18 cellular contexts compared by ENCODE assay signal in the genomic region with DNA sequence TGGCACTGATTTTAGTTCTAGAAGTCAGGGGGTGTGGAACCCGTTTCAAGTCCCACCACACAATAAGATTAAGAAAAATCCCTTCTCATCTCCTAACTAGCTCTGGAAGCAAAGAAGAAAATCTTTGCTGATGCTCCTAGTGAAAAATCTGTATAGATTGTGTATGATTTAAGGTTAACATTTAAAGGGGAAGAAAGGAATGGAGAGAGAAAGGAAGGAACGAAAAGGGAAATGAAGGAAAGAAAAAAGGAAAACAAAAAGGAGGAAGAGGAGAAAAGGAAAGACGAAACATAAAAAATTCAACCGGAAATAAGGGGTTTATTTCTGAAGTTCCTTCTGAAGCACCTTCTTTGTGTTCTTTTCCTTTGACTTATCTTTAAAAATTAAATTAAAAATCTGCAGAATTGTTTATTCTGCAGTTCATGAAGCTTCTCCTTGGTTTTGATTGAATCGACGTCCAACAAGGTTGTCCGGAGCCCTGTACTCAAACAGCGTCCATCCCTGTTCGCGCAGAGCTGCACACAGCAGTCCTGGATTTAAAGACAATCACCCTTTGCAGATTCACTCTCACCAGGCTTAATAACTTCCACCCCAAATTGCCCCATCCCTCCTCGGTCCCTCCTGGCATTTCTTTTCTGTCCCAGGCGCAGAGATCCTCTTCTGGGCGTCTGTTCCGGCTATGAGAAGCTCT. TPM values are rescaled to one million over a fixed set of nuclear protein-coding genes. Genes with fewer than 3 reads are reported as not detected.
DNase-seq lines count a peak whose midpoint lies in the region; ATAC-seq, FAIRE-seq and TF ChIP-seq lines count a peak whose summit lies in the region.
"Had no signal": no experiment of that assay in that cellular context is flagged by ENCODE, and none has a peak within 500 bp of the region (broad histone marks: within the 10 kb centered on the region; RNA-seq: fewer than 3 reads in every experiment).

No MANE protein-coding gene starts in this region.

- no peak for FAIRE-seq in keratinocyte (lab: Jason Lieb, UNC)

- CTCF ChIA-PET in PC-3 (lab: Charles Lee): interaction anchor here (0.6 kb wide), 1 partner anchor 1202 kb away, joined by 3 read pairs; no protein-coding TSS in a partner anchor
- CTCF ChIA-PET in WTC11 (lab: Charles Lee): interaction anchor here (0.7 kb wide), 1 partner anchor 533 kb away, joined by 4 read pairs; no protein-coding TSS in a partner anchor

- no peaks in the 10 kb centered on the region for H3K36me3 Mint-ChIP-seq in WTC11

- H3K9me3 ChIP-seq in PC-3 (ENCODE audit: low read length) (no peaks in the 10 kb centered on the region), keratinocyte (ENCODE audit: control insufficient read depth, low read depth, low read length) (no peaks in the 10 kb centered on the region)

- H3K36me3 ChIP-seq in PC-3 (ENCODE audit: low read depth, low read length) (no peaks in the 10 kb centered on the region), keratinocyte (ENCODE audit: control insufficient read depth in 2 of 2, extremely low read depth in 1 of 2, insufficient read depth in 2 of 2, low read length in 2 of 2) (no peaks in the 10 kb centered on the region)
- H3K36me3 ChIP-seq: BLaER1 treated with 17β-estradiol and CSF1 and Interleukin-3, amounts not matched to agents 10 nM and 100 nM had no signal

- peaks cover 45% of the 10 kb centered on the region for H3K4me1 Mint-ChIP-seq in WTC11

- POLR2A ChIA-PET in PC-3 (lab: Charles Lee; ENCODE audit: unreplicated experiment) (no interaction called here), WTC11 (lab: Charles Lee) (no interaction called here)

- H3K27me3 ChIP-seq in PC-3 (ENCODE audit: low read length): peaks cover 23% of the 10 kb centered on the region
- peaks cover 14% of the 10 kb centered on the region for H3K27me3 ChIP-seq in keratinocyte (ENCODE audit: control insufficient read depth, extremely low read depth, insufficient read depth, low read length)

- H3K79me2 ChIP-seq in PC-3 (ENCODE audit: low read length) (no peaks in the 10 kb centered on the region), keratinocyte (ENCODE audit: control insufficient read depth, insufficient read depth, low read length) (no peaks in the 10 kb centered on the region)

- no peak overlapping the region for H3K27ac Mint-ChIP-seq in WTC11

- no peak overlapping the region for H3K4me3 ChIP-seq in PC-3 (ENCODE audit: low read length)
- H3K4me3 ChIP-seq in keratinocyte (ENCODE audit: control insufficient read depth in 2 of 3, extremely low read depth in 1 of 3, insufficient read depth in 2 of 3, low read depth in 1 of 3, low read length in 3 of 3): peak overlapping the region in 1 of 3 experiments; percentile 16
- no peak overlapping the region for H3K4me3 ChIP-seq in skin epidermis
- H3K4me3 ChIP-seq: BLaER1 treated with 17β-estradiol and CSF1 and Interleukin-3, amounts not matched to agents 10 nM and 100 nM had no signal

- DNase-seq in PC-3: no peak
- no peak for DNase-seq in WTC11 (ENCODE audit: low spot score)
- no peak for DNase-seq in keratinocyte (ENCODE audit: low read depth, low spot score)
- DNase-seq in HUDEP-2 (lab: John Stamatoyannopoulos, UW; ENCODE audit: unreplicated experiment in 76 of 76): no peak
- DNase-seq in D341Med (ENCODE audit: low spot score): no peak
- DNase-seq: DMS 273 treated with DMSO at 0.1 percent for 48 hours, KBM-7, NCI-H146, NCI-H2081 treated with DMSO at 0.1 percent for 48 hours, NCI-H2227 treated with DMSO at 0.1 percent for 48 hours, NCI-H524 treated with DMSO at 0.1 percent for 48 hours had no signal

- H3K27ac ChIP-seq in PC-3 (ENCODE audit: low read length) (no peak overlapping the region), keratinocyte (ENCODE audit: control insufficient read depth, insufficient read depth, low read length) (no peak overlapping the region), skin epidermis (peak overlapping the region in 14 of 21 experiments; percentile 6 to 97 (median 68))
- H3K27ac ChIP-seq: BLaER1 treated with 17β-estradiol and CSF1 and Interleukin-3, amounts not matched to agents 10 nM and 100 nM; HL-60; RWPE1 had no signal

- no peak for TF ChIP-seq CTCF in PC-3 (conservative IDR thresholded peaks at IDR 0.05; ENCODE audit: low read depth, low read length)
- TF ChIP-seq CTCF in WTC11 (IDR thresholded peaks at IDR 0.05): no peak
- TF ChIP-seq CTCF in keratinocyte (optimal IDR thresholded peaks at IDR 0.05 in 1 of 3, IDR thresholded peaks at IDR 0.05 in 1 of 3, conservative IDR thresholded peaks at IDR 0.05 in 1 of 3; ENCODE audit: extremely low read depth in 1 of 3, insufficient read depth in 2 of 3, low read length in 3 of 3): no peak

- no peaks in the 10 kb centered on the region for H4K20me1 ChIP-seq in PC-3 (ENCODE audit: low read length)
- no peaks in the 10 kb centered on the region for H4K20me1 ChIP-seq in keratinocyte (ENCODE audit: control insufficient read depth, extremely low read depth, insufficient read depth, low read length)

- no TSS peak for BruUV-seq in PC-3 (replicated peaks; lab: Mats Ljungman, UMichigan)

- dilution Hi-C loops in keratinocyte (cut with MboI; ENCODE audit: extremely low pct_ligation_motif_present, low sequenced_read_pairs): no loop called here

- H3K4me2 ChIP-seq in PC-3 (ENCODE audit: low read length) (no peak overlapping the region), keratinocyte (ENCODE audit: control insufficient read depth, extremely low read depth, insufficient read depth, low read depth, low read length) (peak overlapping the region; percentile 57)
- H3K4me2 ChIP-seq: BLaER1 treated with 17β-estradiol and CSF1 and Interleukin-3, amounts not matched to agents 10 nM and 100 nM had no signal

- peaks cover 86% of the 10 kb centered on the region for H3K27me3 Mint-ChIP-seq in WTC11 (ENCODE audit: low read depth)

- H2AFZ ChIP-seq in PC-3 (ENCODE audit: low read length) (peak overlapping the region; percentile 52; the same call in 1 of the 2 replicates), keratinocyte (ENCODE audit: control insufficient read depth, low read length) (peak overlapping the region; percentile 72)

- H3K9me2 ChIP-seq in PC-3 (replicated peaks; ENCODE audit: low read length): no peaks in the 10 kb centered on the region

- H3F3A ChIP-seq in PC-3 (ENCODE audit: low read length, unreplicated experiment): no peaks in the 10 kb centered on the region

- H3K9ac ChIP-seq in PC-3 (ENCODE audit: low read length): no peak overlapping the region
- no peak overlapping the region for H3K9ac ChIP-seq in keratinocyte (ENCODE audit: control insufficient read depth, extremely low read depth, insufficient read depth, low read length)
- H3K9ac ChIP-seq: BLaER1 treated with 17β-estradiol and CSF1 and Interleukin-3, amounts not matched to agents 10 nM and 100 nM had no signal

- no peaks in the 10 kb centered on the region for H3K9me3 Mint-ChIP-seq in WTC11

- no peaks in the 10 kb centered on the region for H3K9me1 ChIP-seq in keratinocyte (ENCODE audit: control insufficient read depth, extremely low read depth, insufficient read depth, low read length)

- H3K4me3 Mint-ChIP-seq in WTC11: peak overlapping the region; percentile 30; the same call in 1 of the 2 replicates

- intact Hi-C loops in PC-3 (cut with micrococcal nuclease): loop anchor here (1.0 to 10.0 kb wide), 5 partner anchors 210 to 1145 kb away; no protein-coding TSS in a partner anchor

- ATAC-seq in PC-3: no peak
- no peak for ATAC-seq in WTC11
- no peak for ATAC-seq in HG03469 (IDR thresholded peaks at IDR 0.05; ENCODE audit: unreplicated experiment)

- H3K4me1 ChIP-seq in PC-3 (ENCODE audit: insufficient read depth, low read length): peaks cover 14% of the 10 kb centered on the region; the same call in 1 of the 2 replicates
- H3K4me1 ChIP-seq in keratinocyte (ENCODE audit: control insufficient read depth, extremely low read depth, insufficient read depth, low read length): peaks cover 18% of the 10 kb centered on the region
- H3K4me1 ChIP-seq: BLaER1 treated with 17β-estradiol and CSF1 and Interleukin-3, amounts not matched to agents 10 nM and 100 nM had no signal

TF ChIP-seq in WTC11, 78 proteins besides CTCF, POLR2A, EP300 and RAD21 (continues in another document):
- TF ChIP-seq, protein P1, sequence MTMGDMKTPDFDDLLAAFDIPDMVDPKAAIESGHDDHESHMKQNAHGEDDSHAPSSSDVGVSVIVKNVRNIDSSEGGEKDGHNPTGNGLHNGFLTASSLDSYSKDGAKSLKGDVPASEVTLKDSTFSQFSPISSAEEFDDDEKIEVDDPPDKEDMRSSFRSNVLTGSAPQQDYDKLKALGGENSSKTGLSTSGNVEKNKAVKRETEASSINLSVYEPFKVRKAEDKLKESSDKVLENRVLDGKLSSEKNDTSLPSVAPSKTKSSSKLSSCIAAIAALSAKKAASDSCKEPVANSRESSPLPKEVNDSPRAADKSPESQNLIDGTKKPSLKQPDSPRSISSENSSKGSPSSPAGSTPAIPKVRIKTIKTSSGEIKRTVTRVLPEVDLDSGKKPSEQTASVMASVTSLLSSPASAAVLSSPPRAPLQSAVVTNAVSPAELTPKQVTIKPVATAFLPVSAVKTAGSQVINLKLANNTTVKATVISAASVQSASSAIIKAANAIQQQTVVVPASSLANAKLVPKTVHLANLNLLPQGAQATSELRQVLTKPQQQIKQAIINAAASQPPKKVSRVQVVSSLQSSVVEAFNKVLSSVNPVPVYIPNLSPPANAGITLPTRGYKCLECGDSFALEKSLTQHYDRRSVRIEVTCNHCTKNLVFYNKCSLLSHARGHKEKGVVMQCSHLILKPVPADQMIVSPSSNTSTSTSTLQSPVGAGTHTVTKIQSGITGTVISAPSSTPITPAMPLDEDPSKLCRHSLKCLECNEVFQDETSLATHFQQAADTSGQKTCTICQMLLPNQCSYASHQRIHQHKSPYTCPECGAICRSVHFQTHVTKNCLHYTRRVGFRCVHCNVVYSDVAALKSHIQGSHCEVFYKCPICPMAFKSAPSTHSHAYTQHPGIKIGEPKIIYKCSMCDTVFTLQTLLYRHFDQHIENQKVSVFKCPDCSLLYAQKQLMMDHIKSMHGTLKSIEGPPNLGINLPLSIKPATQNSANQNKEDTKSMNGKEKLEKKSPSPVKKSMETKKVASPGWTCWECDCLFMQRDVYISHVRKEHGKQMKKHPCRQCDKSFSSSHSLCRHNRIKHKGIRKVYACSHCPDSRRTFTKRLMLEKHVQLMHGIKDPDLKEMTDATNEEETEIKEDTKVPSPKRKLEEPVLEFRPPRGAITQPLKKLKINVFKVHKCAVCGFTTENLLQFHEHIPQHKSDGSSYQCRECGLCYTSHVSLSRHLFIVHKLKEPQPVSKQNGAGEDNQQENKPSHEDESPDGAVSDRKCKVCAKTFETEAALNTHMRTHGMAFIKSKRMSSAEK (CRISPR knock-in tag; IDR thresholded peaks at IDR 0.05; ENCODE audit: borderline replicate concordance): no peak

RNA-seq across cellular contexts. Expression of a gene that starts 1.6 kb away (rescaled TPM):
- total RNA-seq in PC-3 (2014; rRNA removed): not detected in 2 replicates
- not detected in 3 replicates for total RNA-seq in WTC11 (2021)
- polyA plus RNA-seq in keratinocyte: 0.01 to 0.08 TPM in 2 of 3 replicates, not detected in the other
- not detected for polyA plus RNA-seq in keratinocyte (2011; ENCODE audit: low read depth)
- not detected in 2 replicates for polyA plus RNA-seq in keratinocyte (2011; cell fraction: cytosol; rRNA removed)
- not detected in 2 replicates for polyA plus RNA-seq in keratinocyte (2011; cell fraction: nucleus; rRNA removed)
- 0.24 TPM in 1 of 2 replicates, not detected in the other for polyA plus RNA-seq in keratinocyte (2012; ENCODE audit: low replicate concordance)
- polyA minus RNA-seq in keratinocyte: 0.43 TPM in 1 of 3 replicates, not detected in the others
- not detected for polyA minus RNA-seq in keratinocyte (2011; cell fraction: cytosol; rRNA and poly(A)+ RNA removed)
- not detected in 2 replicates for polyA minus RNA-seq in keratinocyte (2011; cell fraction: nucleus; rRNA and poly(A)+ RNA removed)
- total RNA-seq: Daoy, OCI-LY7 had no signal

Comparison
In these comparisons a context has a peak if more than half of its experiments do, and no peak if none do; other contexts are left out.
1. H3K27ac ChIP-seq: peak in skin epidermis (14 of 21); none in PC-3 (single experiment) and keratinocyte (single experiment).